Comparison of ENCODE assay signal across 3 cellular contexts in the genomic region with DNA sequence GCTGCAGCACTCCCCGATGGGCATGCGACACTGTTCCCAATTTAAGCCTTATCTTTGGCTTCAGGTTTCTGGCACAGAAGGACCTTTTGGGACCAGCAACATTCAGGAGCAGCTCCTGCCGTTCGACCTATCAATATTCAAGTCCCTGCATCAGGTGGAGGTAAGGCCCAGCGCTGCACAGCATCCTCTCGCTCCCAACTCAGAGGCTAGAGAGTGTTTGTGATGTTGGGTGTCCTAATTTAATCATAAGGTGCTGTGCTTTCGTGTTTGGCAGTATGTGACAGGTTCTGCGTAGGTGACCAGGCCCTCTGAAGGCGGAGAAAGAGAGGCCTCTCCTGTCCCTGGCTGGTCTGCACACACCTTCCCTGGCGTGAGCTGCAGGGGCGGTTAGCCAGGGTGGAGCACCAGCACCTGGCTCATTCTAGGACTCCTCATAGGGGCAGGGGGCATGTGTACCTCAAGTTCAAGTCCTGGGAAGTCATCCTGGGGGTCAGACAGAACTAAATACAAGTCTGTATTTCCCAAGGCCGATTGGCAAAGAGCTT.
TF ChIP-seq lines count a peak whose summit lies in the region.

No MANE protein-coding gene starts in this region.

TF ChIP-seq in HCT116, 20 proteins besides CTCF, POLR2A, EP300 and RAD21:
- no peak for TF ChIP-seq YY1 (IDR thresholded peaks at IDR 0.05; ENCODE audit: extremely low read depth, insufficient replicate concordance, low read depth, low read length)
- no peak for TF ChIP-seq FOSL1 (IDR thresholded peaks at IDR 0.05; ENCODE audit: low read depth)
- no peak for TF ChIP-seq ZFX (IDR thresholded peaks at IDR 0.05)
TF ChIP-seq in HCT116: peak in this region for 0.

TF ChIP-seq in WTC11, 78 proteins besides CTCF, POLR2A, EP300 and RAD21:
- TF ChIP-seq IRF1 (CRISPR knock-in tag; IDR thresholded peaks at IDR 0.05), result no peak
- TF ChIP-seq NFYB (CRISPR knock-in tag; conservative IDR thresholded peaks at IDR 0.05; ENCODE audit: low read depth), result no peak
- TF ChIP-seq IRF2 (CRISPR knock-in tag; IDR thresholded peaks at IDR 0.05; ENCODE audit: borderline replicate concordance, low read depth), result no peak
- TF ChIP-seq GTF2I (CRISPR knock-in tag; conservative IDR thresholded peaks at IDR 0.05), result no peak
- no peak for TF ChIP-seq USF2 (CRISPR knock-in tag; IDR thresholded peaks at IDR 0.05)

TF ChIP-seq in HepG2, 621 proteins besides CTCF, POLR2A, EP300 and RAD21:
- TF ChIP-seq BRD4 (CRISPR knock-in tag; IDR thresholded peaks at IDR 0.05), result no peak
- no peak for TF ChIP-seq ZNF260 (CRISPR knock-in tag; IDR thresholded peaks at IDR 0.05; ENCODE audit: borderline replicate concordance, low read depth)
- TF ChIP-seq TBX2 (CRISPR knock-in tag; IDR thresholded peaks at IDR 0.05; ENCODE audit: borderline replicate concordance), result 0 out of 2 replicates have a peak, but pooled peaks have one; percentile 27
- 0 out of 2 replicates have a peak, but pooled peaks have one; percentile 7 for TF ChIP-seq SALL1 (CRISPR knock-in tag; IDR thresholded peaks at IDR 0.05)
- TF ChIP-seq ZNF543 (CRISPR knock-in tag; IDR thresholded peaks at IDR 0.05), result no peak
- TF ChIP-seq ZIK1 (CRISPR knock-in tag; IDR thresholded peaks at IDR 0.05; ENCODE audit: borderline replicate concordance, low read depth), result no peak
TF ChIP-seq in HepG2: peak in this region for 2.
